Comparison of ENCODE assay signal across 24 cellular contexts in genomic region chr2:147293958-147294824, GRCh38.
DNase-seq lines count a peak whose midpoint lies in the region; ATAC-seq, FAIRE-seq and TF ChIP-seq lines count a peak whose summit lies in the region.
"Had no signal": no experiment of that assay in that cellular context is flagged by ENCODE, and none has a peak within 500 bp of the region (broad histone marks: within the 10 kb centered on the region; RNA-seq: fewer than 3 reads in every experiment).

No MANE protein-coding gene starts in this region.

- no peak for ATAC-seq in GM12878
- ATAC-seq: lower lobe of right lung, Right ventricle myocardium inferior, sciatic nerve had no signal

- peaks cover 14% of the 10 kb centered on the region for H3K9me3 Mint-ChIP-seq in activated CD4-positive, alpha-beta T cell treated with anti-CD3 and anti-CD28 coated beads, Interleukin-2, amount 10 ng/mL, durations not matched to agents 24 days and 14 days
- peaks cover 54% of the 10 kb centered on the region for H3K9me3 Mint-ChIP-seq in T-helper 1 cell treated with Interleukin-12 subunit alpha and Interleukin-12 subunit beta and Interleukin-4 antibody, amounts not matched to agents 30 μg/mL and 1 μg/mL, for 36 hours
- H3K9me3 Mint-ChIP-seq: neural progenitor cell had no signal

- TF ChIP-seq POLR2A in GM12878 (IDR thresholded peaks at IDR 0.05; ENCODE audit: low read depth, low read length): no peak
- TF ChIP-seq POLR2A in spleen (IDR thresholded peaks at IDR 0.05): no peak

- FAIRE-seq in GM12878 (lab: Jason Lieb, UNC): no peak

- no peaks in the 10 kb centered on the region for H3K79me2 ChIP-seq in GM12878 (ENCODE audit: control insufficient read depth, insufficient read depth, low read length)

- no peak for DNase-seq in activated CD4-positive, alpha-beta T cell treated with anti-CD3 and anti-CD28 coated beads, Interleukin-2, amount 10 ng/mL, durations not matched to agents 24 days and 14 days
- no peak for DNase-seq in activated CD4-positive, alpha-beta T cell treated with anti-CD3 and anti-CD28 coated beads, Interleukin-2, amount 50 U/mL, for 1 hour
- no peak for DNase-seq in GM12878 (ENCODE audit: low read depth, low spot score)
- no peak for DNase-seq in DMS79 (lab: John Stamatoyannopoulos, UW)
- no peak for DNase-seq in HAP-1 (ENCODE audit: low spot score in 2 of 2)
- no peak for DNase-seq in spleen
- DNase-seq: activated naive CD8-positive, alpha-beta T cell treated with anti-CD3 and anti-CD28 coated beads, Interleukin-2, amount 10 ng/mL, durations not matched to agents 7 days and 5 days; Caco-2; DMS79 treated with DMSO at 0.1 percent for 48 hours; GM23248; head of caudate nucleus; lower lobe of right lung; NCI-H2029 treated with DMSO at 0.1 percent for 48 hours; NCI-H345; NCI-H82; stimulated activated CD4-positive, alpha-beta T cell treated with anti-CD3 and anti-CD28 coated beads, Interleukin-15, amount 100 ng/mL, for 24 hours; substantia nigra; upper lobe of left lung had no signal

- peaks cover 24% of the 10 kb centered on the region for H3K36me3 Mint-ChIP-seq in activated CD4-positive, alpha-beta T cell treated with anti-CD3 and anti-CD28 coated beads, Interleukin-2, amount 10 ng/mL, durations not matched to agents 24 days and 14 days (ENCODE audit: low read depth)
- H3K36me3 Mint-ChIP-seq in T-helper 1 cell treated with Interleukin-12 subunit alpha and Interleukin-12 subunit beta and Interleukin-4 antibody, amounts not matched to agents 30 μg/mL and 1 μg/mL, for 36 hours (ENCODE audit: low read depth): peaks cover 51% of the 10 kb centered on the region
- H3K36me3 Mint-ChIP-seq: IgD-negative memory B cell, neural progenitor cell had no signal

- no peak overlapping the region for H3K4me3 ChIP-seq in BLaER1 treated with 17β-estradiol and CSF1 and Interleukin-3, amounts not matched to agents 10 nM and 100 nM
- H3K4me3 ChIP-seq in GM12878 (no peak overlapping the region), HAP-1 (no peak overlapping the region), spleen (no peak overlapping the region)
- H3K4me3 ChIP-seq: GM23248, lower lobe of right lung, neural progenitor cell, upper lobe of left lung had no signal

- no peaks in the 10 kb centered on the region for H3K36me3 ChIP-seq in BLaER1 treated with 17β-estradiol and CSF1 and Interleukin-3, amounts not matched to agents 10 nM and 100 nM
- no peaks in the 10 kb centered on the region for H3K36me3 ChIP-seq in GM12878 (ENCODE audit: control insufficient read depth in 2 of 2, insufficient read depth in 2 of 2, low read length in 1 of 2)
- H3K36me3 ChIP-seq in HAP-1 (replicated peaks): no peaks in the 10 kb centered on the region
- no peaks in the 10 kb centered on the region for H3K36me3 ChIP-seq in spleen
- H3K36me3 ChIP-seq: lower lobe of right lung, neural progenitor cell, upper lobe of left lung had no signal

- peak overlapping the region; percentile 80 for H3K27ac Mint-ChIP-seq in activated CD4-positive, alpha-beta T cell treated with anti-CD3 and anti-CD28 coated beads, Interleukin-2, amount 10 ng/mL, durations not matched to agents 24 days and 14 days
- H3K27ac Mint-ChIP-seq in T-helper 1 cell treated with Interleukin-12 subunit alpha and Interleukin-12 subunit beta and Interleukin-4 antibody, amounts not matched to agents 30 μg/mL and 1 μg/mL, for 36 hours: peak overlapping the region; percentile 67
- H3K27ac Mint-ChIP-seq: activated naive CD8-positive, alpha-beta T cell treated with anti-CD3 and anti-CD28 coated beads, Interleukin-2, amount 10 ng/mL, durations not matched to agents 7 days and 5 days; neural progenitor cell had no signal

- H3K9ac ChIP-seq in BLaER1 treated with 17β-estradiol and CSF1 and Interleukin-3, amounts not matched to agents 10 nM and 100 nM: no peak overlapping the region
- H3K9ac ChIP-seq in GM12878 (ENCODE audit: control insufficient read depth, insufficient read depth, low read length): no peak overlapping the region
- H3K9ac ChIP-seq: GM23248, neural progenitor cell had no signal

- no peak overlapping the region for H2AFZ ChIP-seq in GM12878 (ENCODE audit: control insufficient read depth, low read depth, low read length)
- H2AFZ ChIP-seq: GM23248, neural progenitor cell had no signal

- SMC1A ChIA-PET in GM12878 (lab: Charles Lee; ENCODE audit: uncharacterized antibody, unreplicated experiment): no interaction called here

- H3K4me2 ChIP-seq in BLaER1 treated with 17β-estradiol and CSF1 and Interleukin-3, amounts not matched to agents 10 nM and 100 nM: peak overlapping the region in 7 of 11 experiments; percentile 15 to 52 (median 40); a peak in 11 of 22 replicates
- no peak overlapping the region for H3K4me2 ChIP-seq in GM12878 (ENCODE audit: control insufficient read depth, insufficient read depth)
- H3K4me2 ChIP-seq: neural progenitor cell had no signal

- RAD21 ChIA-PET in GM12878 (lab: Charles Lee; ENCODE audit: unreplicated experiment): no interaction called here

- peaks cover 9 to 40% (median 24%) of the 10 kb centered on the region in 10 experiments; a peak in 17 of 20 replicates for H3K4me1 ChIP-seq in BLaER1 treated with 17β-estradiol and CSF1 and Interleukin-3, amounts not matched to agents 10 nM and 100 nM
- H3K4me1 ChIP-seq in GM12878 (ENCODE audit: control insufficient read depth, insufficient read depth, low read length): peaks cover 18% of the 10 kb centered on the region
- peaks cover 8% of the 10 kb centered on the region for H3K4me1 ChIP-seq in HAP-1
- H3K4me1 ChIP-seq in spleen: no peaks in the 10 kb centered on the region
- H3K4me1 ChIP-seq: Caco-2, lower lobe of right lung, neural progenitor cell, upper lobe of left lung had no signal

- in situ Hi-C loops in GM12878 (cut with MboI): no loop called here
- in situ Hi-C loops in HAP-1 (cut with MboI; ENCODE audit: low sequenced_read_pairs): no loop called here

- H3K4me3 Mint-ChIP-seq in activated CD4-positive, alpha-beta T cell treated with anti-CD3 and anti-CD28 coated beads, Interleukin-2, amount 10 ng/mL, durations not matched to agents 24 days and 14 days: peak overlapping the region; percentile 7
- peak overlapping the region; percentile 36 for H3K4me3 Mint-ChIP-seq in T-helper 1 cell treated with Interleukin-12 subunit alpha and Interleukin-12 subunit beta and Interleukin-4 antibody, amounts not matched to agents 30 μg/mL and 1 μg/mL, for 36 hours
- H3K4me3 Mint-ChIP-seq: activated naive CD8-positive, alpha-beta T cell treated with anti-CD3 and anti-CD28 coated beads, Interleukin-2, amount 10 ng/mL, durations not matched to agents 7 days and 5 days; IgD-negative memory B cell; neural progenitor cell had no signal

- no peaks in the 10 kb centered on the region for H4K20me1 ChIP-seq in BLaER1 treated with 17β-estradiol and CSF1 and Interleukin-3, amounts not matched to agents 10 nM and 100 nM
- H4K20me1 ChIP-seq in GM12878 (ENCODE audit: control insufficient read depth, insufficient read depth): no peaks in the 10 kb centered on the region

- TF ChIP-seq CTCF in GM12878 (IDR thresholded peaks at IDR 0.05 in 2 of 3, conservative IDR thresholded peaks at IDR 0.05 in 1 of 3; ENCODE audit: control insufficient read depth in 2 of 3, extremely low read depth in 1 of 3, insufficient read depth in 1 of 3, low read depth in 3 of 3, low read length in 3 of 3) (no peak), spleen (IDR thresholded peaks at IDR 0.05 in 8 of 11, conservative IDR thresholded peaks at IDR 0.05 in 3 of 11) (no peak)

- no peaks in the 10 kb centered on the region for H3K27me3 ChIP-seq in BLaER1 treated with 17β-estradiol and CSF1 and Interleukin-3, amounts not matched to agents 10 nM and 100 nM
- H3K27me3 ChIP-seq in GM12878 (replicated peaks in 1 of 2; ENCODE audit: control insufficient read depth in 2 of 2, insufficient read depth in 2 of 2, low read length in 1 of 2) (no peaks in the 10 kb centered on the region), HAP-1 (ENCODE audit: low read depth) (no peaks in the 10 kb centered on the region), spleen (replicated peaks in 1 of 7) (no peaks in the 10 kb centered on the region)
- H3K27me3 ChIP-seq: neural progenitor cell, upper lobe of left lung had no signal

- no peak overlapping the region for H3K27ac ChIP-seq in BLaER1 treated with 17β-estradiol and CSF1 and Interleukin-3, amounts not matched to agents 10 nM and 100 nM
- H3K27ac ChIP-seq in GM12878 (ENCODE audit: control insufficient read depth, insufficient read depth) (no peak overlapping the region), spleen (no peak overlapping the region)
- H3K27ac ChIP-seq: GM23248, lower lobe of right lung, neural progenitor cell, upper lobe of left lung had no signal

- no TSS peak for BruUV-seq in GM12878 (replicated peaks; lab: Mats Ljungman, UMichigan)

- no peak for TF ChIP-seq EP300 in GM12878 (IDR thresholded peaks at IDR 0.05; ENCODE audit: borderline replicate concordance in 1 of 2, control insufficient read depth in 1 of 2, low read depth in 2 of 2, low read length in 2 of 2)

- 39% methylated on average over 4 of the region's 4 CpGs for WGBS in GM12878 (ENCODE audit: insufficient coverage, insufficient replicate concordance, low lambda C conversion rate, missing lambda C conversion rate)
- 60 to 76% (median 65%) methylated on average over 4 of the region's 4 CpGs for WGBS in spleen, 5 donors

- no peaks in the 10 kb centered on the region for H3K27me3 Mint-ChIP-seq in activated CD4-positive, alpha-beta T cell treated with anti-CD3 and anti-CD28 coated beads, Interleukin-2, amount 10 ng/mL, durations not matched to agents 24 days and 14 days
- H3K27me3 Mint-ChIP-seq in T-helper 1 cell treated with Interleukin-12 subunit alpha and Interleukin-12 subunit beta and Interleukin-4 antibody, amounts not matched to agents 30 μg/mL and 1 μg/mL, for 36 hours (ENCODE audit: low read depth): no peaks in the 10 kb centered on the region
- H3K27me3 Mint-ChIP-seq: IgD-negative memory B cell had no signal

- no peak for TF ChIP-seq RAD21 in GM12878 (IDR thresholded peaks at IDR 0.05; ENCODE audit: insufficient read depth, low read depth, low read length)

- H3K4me1 Mint-ChIP-seq in activated CD4-positive, alpha-beta T cell treated with anti-CD3 and anti-CD28 coated beads, Interleukin-2, amount 10 ng/mL, durations not matched to agents 24 days and 14 days: peaks cover 64% of the 10 kb centered on the region
- H3K4me1 Mint-ChIP-seq in T-helper 1 cell treated with Interleukin-12 subunit alpha and Interleukin-12 subunit beta and Interleukin-4 antibody, amounts not matched to agents 30 μg/mL and 1 μg/mL, for 36 hours (ENCODE audit: low read depth): peaks cover 68% of the 10 kb centered on the region
- H3K4me1 Mint-ChIP-seq: neural progenitor cell had no signal

- CTCF ChIA-PET in GM12878 (lab: Yijun Ruan, JAX): no interaction called here

- POLR2A ChIA-PET in GM12878 (lab: Charles Lee): interaction anchor here (0.6 kb wide), 1 partner anchor 577 kb away, joined by 3 read pairs; no protein-coding TSS in a partner anchor

- H3K9me3 ChIP-seq in BLaER1 treated with 17β-estradiol and CSF1 and Interleukin-3, amounts not matched to agents 10 nM and 100 nM (replicated peaks in 1 of 11): no peaks in the 10 kb centered on the region
- peaks cover 3% of the 10 kb centered on the region; the same call in 1 of the 3 replicates for H3K9me3 ChIP-seq in GM12878 (replicated peaks; ENCODE audit: control insufficient read depth, insufficient read depth, low read length)
- no peaks in the 10 kb centered on the region for H3K9me3 ChIP-seq in HAP-1
- no peaks in the 10 kb centered on the region for H3K9me3 ChIP-seq in spleen
- H3K9me3 ChIP-seq: Caco-2, lower lobe of right lung, upper lobe of left lung had no signal

- intact Hi-C loops in activated CD4-positive, alpha-beta T cell treated with anti-CD3 and anti-CD28 coated beads, Interleukin-2, amount 10 ng/mL, durations not matched to agents 24 days and 14 days (cut with micrococcal nuclease): loop anchor here (1.0 to 10.0 kb wide), 4 partner anchors 112 to 1311 kb away; no protein-coding TSS in a partner anchor
- intact Hi-C loops in GM12878 (cut with micrococcal nuclease; ENCODE audit: unreplicated experiment) (no loop called here), spleen (cut with DNase I; ENCODE audit: low total_unique reads) (no loop called here)
